Comparison of ENCODE assay signal across 8 cellular contexts in genomic region chr12:125377093-125377492, GRCh38.
"Had no signal": no experiment of that assay in that cellular context is flagged by ENCODE, and none has a peak within 500 bp of the region (broad histone marks: within the 10 kb centered on the region; RNA-seq: fewer than 3 reads in every experiment).

No MANE protein-coding gene starts in this region.

- DNase-seq: GDM1, GF-D8 had no signal

- H3K4me3 ChIP-seq: GM12878 had no signal

- FAIRE-seq: G401.6, GM12878, GM12891, GM12892, GM18507, GM19239 had no signal

- ATAC-seq: GM12878 had no signal
